In the genomic region with DNA sequence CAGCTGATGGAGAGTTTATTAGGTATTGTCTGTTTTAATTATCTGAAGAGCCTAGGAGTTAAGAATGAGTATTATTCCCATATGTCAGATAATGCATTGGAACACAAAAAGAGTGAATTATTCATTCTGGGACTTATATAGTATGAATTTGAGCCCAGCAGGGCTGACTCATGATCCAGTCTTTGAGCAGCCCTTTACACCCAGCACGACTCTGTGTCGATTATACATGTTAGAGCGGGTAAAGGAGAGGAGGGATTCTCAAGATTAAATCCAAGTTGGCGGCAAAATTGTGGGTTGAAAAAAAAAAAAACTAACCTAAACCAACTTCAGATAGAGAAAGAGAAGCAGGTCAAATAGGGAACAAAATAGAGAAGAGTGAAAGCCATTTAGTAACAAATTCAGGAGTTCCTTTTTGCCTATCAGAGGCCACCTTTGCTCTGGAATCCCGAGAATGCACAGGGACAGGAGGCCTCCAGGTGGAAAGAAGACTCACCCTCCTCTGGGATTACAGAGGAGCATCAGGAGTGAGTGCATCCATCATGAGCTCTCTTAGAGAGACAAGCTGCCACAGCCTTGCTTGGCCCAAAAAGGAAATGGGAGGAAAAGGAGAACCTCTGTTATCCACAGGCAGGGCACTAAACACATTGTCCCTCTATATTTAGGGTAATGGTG, we compare ENCODE assay signal across 23 cellular contexts. TPM values are rescaled to one million over a fixed set of nuclear protein-coding genes. Genes with fewer than 3 reads are reported as not detected.
DNase-seq lines count a peak whose midpoint lies in the region; ATAC-seq and TF ChIP-seq lines count a peak whose summit lies in the region.
"Had no signal": no experiment of that assay in that cellular context is flagged by ENCODE, and none has a peak within 500 bp of the region (broad histone marks: within the 10 kb centered on the region; RNA-seq: fewer than 3 reads in every experiment).

No MANE protein-coding gene starts in this region.

- no peaks in the 10 kb centered on the region for H3K9me3 ChIP-seq in trophoblast cell (ENCODE audit: insufficient read depth, low read depth, low read length)
- H3K9me3 ChIP-seq: SJCRH30 had no signal

- no peaks in the 10 kb centered on the region for H3K36me3 ChIP-seq in trophoblast cell (ENCODE audit: control insufficient read depth in 1 of 2, insufficient read depth in 2 of 2, low read length in 2 of 2)
- H3K36me3 ChIP-seq: BLaER1, SJCRH30 had no signal

- H3K27me3 Mint-ChIP-seq in WTC11 (ENCODE audit: low read depth) = peaks cover 4% of the 10 kb centered on the region; the same call in 1 of the 2 replicates

- POLR2A ChIA-PET in WTC11 (lab: Charles Lee) = no interaction called here

- no peaks in the 10 kb centered on the region for H3K9me3 Mint-ChIP-seq in WTC11
- H3K9me3 Mint-ChIP-seq: CD4-positive, alpha-beta T cell had no signal

- no peak overlapping the region for H4K8ac ChIP-seq in trophoblast cell (ENCODE audit: low read depth, low read length)

- H3K4ac ChIP-seq in trophoblast cell (ENCODE audit: low read depth, low read length) = no peak overlapping the region

- H2AFZ ChIP-seq in trophoblast cell (ENCODE audit: insufficient read depth, low read length, poor library complexity) = no peak overlapping the region
- H2AFZ ChIP-seq: GM23248 had no signal

- H3K4me2 ChIP-seq in trophoblast cell (ENCODE audit: low read length) = no peak overlapping the region
- H3K4me2 ChIP-seq: BLaER1 had no signal

- no peak overlapping the region for H3K14ac ChIP-seq in trophoblast cell (ENCODE audit: low read length)

- H3K4me1 Mint-ChIP-seq in WTC11 = no peaks in the 10 kb centered on the region; the same call in 1 of the 2 replicates

- CTCF ChIA-PET in WTC11 (lab: Charles Lee) = interaction anchor here (0.6 kb wide), 1 partner anchor 83 kb away, joined by 3 read pairs; no protein-coding TSS in a partner anchor

- H3K18ac ChIP-seq in trophoblast cell (ENCODE audit: low read length) = no peak overlapping the region

- no peaks in the 10 kb centered on the region for H3K27me3 ChIP-seq in trophoblast cell (ENCODE audit: insufficient read depth, low read length)
- H3K27me3 ChIP-seq: BLaER1 had no signal

- no peaks in the 10 kb centered on the region for H3K79me2 ChIP-seq in trophoblast cell (ENCODE audit: control insufficient read depth, insufficient read depth, low read length, poor library complexity)

- H3K27ac Mint-ChIP-seq in WTC11 = 0 out of 2 replicates have a peak overlapping the region, but pooled peaks have one; percentile 18
- H3K27ac Mint-ChIP-seq: CD4-positive, alpha-beta T cell had no signal

- H2BK12ac ChIP-seq in trophoblast cell (ENCODE audit: low read length) = no peak overlapping the region

- no peak overlapping the region for H4K91ac ChIP-seq in trophoblast cell (ENCODE audit: low read depth, low read length)

- peak overlapping the region; percentile 6 for H3K27ac ChIP-seq in trophoblast cell (ENCODE audit: low read depth, low read length)
- H3K27ac ChIP-seq: BLaER1, GM23248, SJCRH30 had no signal

- H3K4me3 ChIP-seq in trophoblast cell (ENCODE audit: low read depth, low read length) = no peak overlapping the region
- H3K4me3 ChIP-seq: BLaER1, GM23248, SJCRH30 had no signal

- no peak overlapping the region for H3K9ac ChIP-seq in trophoblast cell (ENCODE audit: low read length)
- H3K9ac ChIP-seq: BLaER1, GM23248 had no signal

- H3K4me1 ChIP-seq in trophoblast cell (ENCODE audit: control insufficient read depth in 1 of 2, insufficient read depth in 2 of 2, low read length in 2 of 2) = peaks cover 7 to 10% of the 10 kb centered on the region in 2 experiments
- H3K4me1 ChIP-seq: SJCRH30 had no signal

- no peak overlapping the region for H4K12ac ChIP-seq in trophoblast cell (ENCODE audit: low read depth, low read length)

- no peak overlapping the region for H2BK120ac ChIP-seq in trophoblast cell (ENCODE audit: insufficient read depth, low read length, poor library complexity)

- H3K36me3 Mint-ChIP-seq in WTC11 = no peaks in the 10 kb centered on the region

- no peak overlapping the region for H3K4me3 Mint-ChIP-seq in WTC11
- H3K4me3 Mint-ChIP-seq: CD4-positive, alpha-beta T cell had no signal

- TF ChIP-seq CTCF in WTC11 (IDR thresholded peaks at IDR 0.05) = no peak

- WGBS in trophoblast cell (ENCODE audit: extremely low coverage, insufficient coverage, insufficient read length) = no CpG with 5 or more reads among the region's 5 CpGs

- peaks cover 2% of the 10 kb centered on the region for H3K79me1 ChIP-seq in trophoblast cell (ENCODE audit: low read length)

- ATAC-seq in WTC11 = peak; percentile 98
- no peak for ATAC-seq in GM19023 (IDR thresholded peaks at IDR 0.05; ENCODE audit: unreplicated experiment)

- H3K23ac ChIP-seq in trophoblast cell (ENCODE audit: low read length) = no peak overlapping the region

- no peak overlapping the region for H2AK5ac ChIP-seq in trophoblast cell (ENCODE audit: low read length)

- peak; percentile 36 for DNase-seq in OCI-M1 (lab: John Stamatoyannopoulos, UW)
- peak; percentile 43 for DNase-seq in WTC11 (ENCODE audit: low spot score)
- peak; percentile 56 for DNase-seq in iPS DF 19.7 (ENCODE audit: low read depth, low spot score)
- peak in 1 of 2 donors; percentile 75 for DNase-seq in trophoblast cell
- no peak for DNase-seq in NCI-H2196 treated with DMSO at 0.1 percent for 48 hours (lab: John Stamatoyannopoulos, UW; ENCODE audit: unreplicated experiment)
- DNase-seq in activated CD8-positive, alpha-beta memory T cell treated with anti-CD3 and anti-CD28 coated beads for 24 hours = no peak
- no peak for DNase-seq in hippocampal formation (lab: John Stamatoyannopoulos, UW)
- DNase-seq: CD4-positive, alpha-beta T cell; COR-L47; DMS 273 treated with DMSO at 0.1 percent for 48 hours; GM23248; Kasumi-1; NCI-H1048; NCI-H1417 treated with DMSO at 0.1 percent for 48 hours; NCI-H187; NCI-H2107; NCI-H226; NCI-H510A treated with DMSO at 0.1 percent for 48 hours; NCI-H748 treated with DMSO at 0.1 percent for 48 hours; SJCRH30 had no signal

- no peak overlapping the region for H2BK5ac ChIP-seq in trophoblast cell (ENCODE audit: low read depth, low read length, poor library complexity)

TF ChIP-seq in WTC11, 78 proteins besides CTCF, POLR2A, EP300 and RAD21:
- TF ChIP-seq NR3C1 (CRISPR knock-in tag; conservative IDR thresholded peaks at IDR 0.05; ENCODE audit: low read depth) = no peak
- 0 out of 2 replicates have a peak, but pooled peaks have one; percentile 11 for TF ChIP-seq ZNF396 (CRISPR knock-in tag; IDR thresholded peaks at IDR 0.05; ENCODE audit: borderline replicate concordance)

RNA-seq across cellular contexts. Expression of gene MRGPRX1, which starts 3.1 kb away (rescaled TPM):
- total RNA-seq in WTC11 (2021) = not detected in 3 replicates
- 384 and 432 TPM in 2 replicates for polyA plus RNA-seq in trophoblast cell (2013)
- total RNA-seq: CD4-positive, alpha-beta T cell; GM23248; MCF 10A; SJCRH30 had no signal
- polyA plus RNA-seq: GM23248 had no signal

Comparison
In these comparisons a context has a peak if more than half of its experiments do, and no peak if none do; other contexts are left out.
1. DNase-seq: peak in OCI-M1 (single experiment), WTC11 (single experiment) and iPS DF 19.7 (single experiment); none in NCI-H2196 treated with DMSO at 0.1 percent for 48 hours (single experiment), activated CD8-positive, alpha-beta memory T cell treated with anti-CD3 and anti-CD28 coated beads for 24 hours (single experiment) and hippocampal formation (0 of 2).